Comparison of ENCODE assay signal across 8 cellular contexts in genomic region chr3:32238816-32239637, GRCh38. TPM values are rescaled to one million over a fixed set of nuclear protein-coding genes. Genes with fewer than 3 reads are reported as not detected.
DNase-seq lines count a peak whose midpoint lies in the region; ATAC-seq and TF ChIP-seq lines count a peak whose summit lies in the region.

No MANE protein-coding gene starts in this region.

- H3K36me3 Mint-ChIP-seq in stimulated activated effector memory CD8-positive, alpha-beta T cell treated with anti-CD3 and anti-CD28 coated beads, Interleukin-12 subunit alpha, Interleukin-12 subunit beta, amount 100 ng/mL, for 72 hours, result no peaks in the 10 kb centered on the region

- H3K4me1 ChIP-seq in duodenal mucosa (ENCODE audit: control insufficient read depth in 1 of 2, insufficient read depth in 2 of 2, low read length in 2 of 2), result peaks cover 10% of the 10 kb centered on the region in 2 donors
- peaks cover 42% of the 10 kb centered on the region for H3K4me1 ChIP-seq in lower lobe of right lung

- peaks cover 2% of the 10 kb centered on the region; the same call in 1 of the 2 replicates for H3K9me3 ChIP-seq in AG04450 (ENCODE audit: control insufficient read depth, insufficient read depth, low read length)
- peaks cover 0 to 2% of the 10 kb centered on the region in 2 donors for H3K9me3 ChIP-seq in duodenal mucosa (ENCODE audit: control insufficient read depth in 1 of 2, low read length in 2 of 2)
- peaks cover 11% of the 10 kb centered on the region for H3K9me3 ChIP-seq in lower lobe of right lung

- TF ChIP-seq CTCF in AG04450 (IDR thresholded peaks at IDR 0.05; ENCODE audit: low read depth, low read length) (no peak), lower lobe of right lung (IDR thresholded peaks at IDR 0.05) (no peak)

- CTCF ChIA-PET in AG04450 (lab: Charles Lee), result interaction anchor here (1.1 to 2.3 kb wide), 2 partner anchors 63 to 219 kb away, joined by 3 to 6 read pairs; no protein-coding TSS in a partner anchor

- DNase-seq in AG04450 (ENCODE audit: low read depth, low spot score) (no peak), Kasumi-1 (lab: John Stamatoyannopoulos, UW) (peak; percentile 31 to 33), lower lobe of right lung (peak; percentile 64), superior temporal gyrus (ENCODE audit: extremely low spot score) (no peak)
- peak; percentile 7 to 63 for DNase-seq in stimulated activated effector memory CD8-positive, alpha-beta T cell treated with anti-CD3 and anti-CD28 coated beads, Interleukin-12 subunit alpha, Interleukin-12 subunit beta, amount 100 ng/mL, for 72 hours (ENCODE audit: low spot score in 2 of 2)

- peaks cover 18% of the 10 kb centered on the region for H3K4me1 Mint-ChIP-seq in stimulated activated effector memory CD8-positive, alpha-beta T cell treated with anti-CD3 and anti-CD28 coated beads, Interleukin-12 subunit alpha, Interleukin-12 subunit beta, amount 100 ng/mL, for 72 hours

- peak overlapping the region; percentile 57 for H3K4me3 ChIP-seq in AG04450 (ENCODE audit: low read depth, low read length)
- H3K4me3 ChIP-seq in duodenal mucosa (ENCODE audit: low read depth in 1 of 2, low read length in 2 of 2), result peak overlapping the region; percentile 83 to 87
- H3K4me3 ChIP-seq in lower lobe of right lung, result peak overlapping the region; percentile 80

- ATAC-seq in GM19023 (IDR thresholded peaks at IDR 0.05; ENCODE audit: unreplicated experiment) (peak; percentile 36), lower lobe of right lung (peak in 1 of 2 donors; percentile 2)
- peak; percentile 41 to 54 for ATAC-seq in activated CD4-positive, CD25-positive, alpha-beta regulatory T cell treated with anti-CD3 and anti-CD28 coated beads, Interleukin-2, amount 50 U/mL, for 24 hours
- ATAC-seq in stimulated activated effector memory CD8-positive, alpha-beta T cell treated with anti-CD3 and anti-CD28 coated beads, Interleukin-12 subunit alpha, Interleukin-12 subunit beta, amount 100 ng/mL, for 72 hours, result peak; percentile 74

- H3K9ac ChIP-seq in duodenal mucosa (ENCODE audit: low read depth in 1 of 2, low read length in 2 of 2), result peak overlapping the region; percentile 48 to 62

- intact Hi-C loops in lower lobe of right lung (cut with DNase I), result no loop called here

- H3K27ac ChIP-seq in AG04450 (ENCODE audit: low read depth, low read length) (no peak overlapping the region), duodenal mucosa (ENCODE audit: low read depth, low read length) (no peak overlapping the region), lower lobe of right lung (peak overlapping the region; percentile 90)

- H3K27me3 ChIP-seq in AG04450 (ENCODE audit: control insufficient read depth, insufficient read depth, low read length) (peaks cover 48% of the 10 kb centered on the region), duodenal mucosa (ENCODE audit: control insufficient read depth in 1 of 2, insufficient read depth in 2 of 2, low read length in 2 of 2) (peaks cover 2 to 6% of the 10 kb centered on the region in 2 donors), lower lobe of right lung (ENCODE audit: low read depth) (no peaks in the 10 kb centered on the region)

- POLR2A ChIA-PET in AG04450 (lab: Yijun Ruan, JAX), result no interaction called here

- peak overlapping the region; percentile 17 for H3K27ac Mint-ChIP-seq in stimulated activated effector memory CD8-positive, alpha-beta T cell treated with anti-CD3 and anti-CD28 coated beads, Interleukin-12 subunit alpha, Interleukin-12 subunit beta, amount 100 ng/mL, for 72 hours

- H3K36me3 ChIP-seq in duodenal mucosa (ENCODE audit: control insufficient read depth in 1 of 2, insufficient read depth in 2 of 2, low read length in 2 of 2), result no peaks in the 10 kb centered on the region
- H3K36me3 ChIP-seq in lower lobe of right lung, result no peaks in the 10 kb centered on the region

- peak overlapping the region; percentile 73 for H3K4me3 Mint-ChIP-seq in stimulated activated effector memory CD8-positive, alpha-beta T cell treated with anti-CD3 and anti-CD28 coated beads, Interleukin-12 subunit alpha, Interleukin-12 subunit beta, amount 100 ng/mL, for 72 hours

- no peaks in the 10 kb centered on the region for H3K9me3 Mint-ChIP-seq in stimulated activated effector memory CD8-positive, alpha-beta T cell treated with anti-CD3 and anti-CD28 coated beads, Interleukin-12 subunit alpha, Interleukin-12 subunit beta, amount 100 ng/mL, for 72 hours

RNA-seq across cellular contexts. Expression of gene CMTM8, which starts 0.5 kb away (rescaled TPM):
- polyA plus RNA-seq in AG04450 (2011; rRNA removed), result 0.22 and 0.31 TPM in 2 replicates
- polyA minus RNA-seq in AG04450 (2011; rRNA and poly(A)+ RNA removed), result not detected in 2 replicates
- 25.6 TPM for total RNA-seq in lower lobe of right lung

Comparison
In these comparisons a context has a peak if more than half of its experiments do, and no peak if none do; other contexts are left out.
1. DNase-seq: peak in Kasumi-1 (2 of 2), lower lobe of right lung (single experiment) and stimulated activated effector memory CD8-positive, alpha-beta T cell treated with anti-CD3 and anti-CD28 coated beads, Interleukin-12 subunit alpha, Interleukin-12 subunit beta, amount 100 ng/mL, for 72 hours (2 of 2); none in AG04450 (single experiment) and superior temporal gyrus (single experiment).
2. Peak in every context shown above with its lines, with median percentiles within 50 percentile points of each other: H3K4me3 ChIP-seq.